8 cellular contexts compared by ENCODE assay signal in genomic region chr1:109790735-109791494, GRCh38. TPM values are rescaled to one million over a fixed set of nuclear protein-coding genes. Genes with fewer than 3 reads are reported as not detected.
A peak's percentile ranks its signal among the peaks of the same experiment; 100 is the strongest.
DNase-seq lines count a peak whose midpoint lies in the region; ATAC-seq, FAIRE-seq and TF ChIP-seq lines count a peak whose summit lies in the region.

No MANE protein-coding gene starts in this region.

- DNase-seq in A549 (ENCODE audit: low read depth in 1 of 2, low spot score in 1 of 2) (peak in 1 of 2 experiments; percentile 61), Karpas-422 (peak; percentile 71), nephron progenitor cell (no peak), tibial artery (peak; percentile 46 to 74), HT-29 (ENCODE audit: low spot score) (no peak)
- peak; percentile 66 to 72 for DNase-seq in activated CD4-positive, alpha-beta T cell treated with anti-CD3 and anti-CD28 coated beads, Interleukin-2, amount 50 U/mL, for 4 hours
- DNase-seq in effector memory CD8-positive, alpha-beta T cell: peak; percentile 70 to 74 (median 72)

- POLR2A ChIA-PET in A549 (lab: Yijun Ruan, JAX): interaction anchor here (1.0 kb wide), 1 partner anchor 9 kb away, joined by 3 read pairs; no protein-coding TSS in a partner anchor

- H3K36me3 Mint-ChIP-seq in effector memory CD8-positive, alpha-beta T cell (ENCODE audit: insufficient read depth): peaks cover 6% of the 10 kb centered on the region
- H3K36me3 Mint-ChIP-seq in nephron progenitor cell (ENCODE audit: low read depth): no peaks in the 10 kb centered on the region

- no peak overlapping the region for H3K9ac ChIP-seq in Karpas-422 (ENCODE audit: low read length)

- no peaks in the 10 kb centered on the region for H3K36me3 ChIP-seq in Karpas-422 (ENCODE audit: insufficient read depth, low read length)
- H3K36me3 ChIP-seq in tibial artery: no peaks in the 10 kb centered on the region

- no peak; a peak in 1 of 5 replicates for TF ChIP-seq RAD21 in A549 (conservative IDR thresholded peaks at IDR 0.05 in 1 of 2, IDR thresholded peaks at IDR 0.05 in 1 of 2)

- H3K4me3 ChIP-seq in A549 (no peak overlapping the region), Karpas-422 (ENCODE audit: low read length) (no peak overlapping the region), tibial artery (no peak overlapping the region)

- peak overlapping the region; percentile 92 for H3K27ac Mint-ChIP-seq in effector memory CD8-positive, alpha-beta T cell
- peak overlapping the region; percentile 66 for H3K27ac Mint-ChIP-seq in nephron progenitor cell

- H3K27me3 Mint-ChIP-seq in effector memory CD8-positive, alpha-beta T cell: no peaks in the 10 kb centered on the region
- H3K27me3 Mint-ChIP-seq in nephron progenitor cell (ENCODE audit: low read depth, poor library complexity): peaks cover 1% of the 10 kb centered on the region

- no peaks in the 10 kb centered on the region; the same call in 1 of the 2 replicates for H4K20me1 ChIP-seq in Karpas-422 (ENCODE audit: insufficient read depth, low read depth, low read length)

- no peak for TF ChIP-seq POLR2A in A549 (IDR thresholded peaks at IDR 0.05; ENCODE audit: low read length)

- H3K79me2 ChIP-seq in Karpas-422 (ENCODE audit: low read length): no peaks in the 10 kb centered on the region

- TF ChIP-seq CTCF in A549 (IDR thresholded peaks at IDR 0.05) (no peak), nephron progenitor cell (IDR thresholded peaks at IDR 0.05) (no peak), tibial artery (IDR thresholded peaks at IDR 0.05) (peak in 1 of 2 experiments; percentile 14)

- peaks cover 74% of the 10 kb centered on the region for H3K4me1 ChIP-seq in A549
- no peaks in the 10 kb centered on the region for H3K4me1 ChIP-seq in Karpas-422 (ENCODE audit: low read length)
- peaks cover 0 to 61% (median 31%) of the 10 kb centered on the region in 4 donors for H3K4me1 ChIP-seq in tibial artery

- H3K4me2 ChIP-seq in A549 (peak overlapping the region; percentile 86; the same call in 1 of the 3 replicates), Karpas-422 (ENCODE audit: low read depth, low read length, poor library complexity, severe bottlenecking) (no peak overlapping the region)

- peak overlapping the region; percentile 98 for H3K27ac ChIP-seq in A549
- H3K27ac ChIP-seq in Karpas-422 (ENCODE audit: low read length): no peak overlapping the region
- peak overlapping the region in 1 of 2 donors; percentile 1 for H3K27ac ChIP-seq in tibial artery

- no peaks in the 10 kb centered on the region for H3K9me2 ChIP-seq in Karpas-422 (replicated peaks; ENCODE audit: insufficient read depth, low read length)

- H3K9me3 ChIP-seq in A549 (no peaks in the 10 kb centered on the region), Karpas-422 (ENCODE audit: low read length) (no peaks in the 10 kb centered on the region), tibial artery (no peaks in the 10 kb centered on the region)

- H3K27me3 ChIP-seq in Karpas-422 (ENCODE audit: low read length): no peaks in the 10 kb centered on the region
- no peaks in the 10 kb centered on the region for H3K27me3 ChIP-seq in tibial artery

- ATAC-seq in A549: no peak
- ATAC-seq in GM19397 (IDR thresholded peaks at IDR 0.05; ENCODE audit: unreplicated experiment): peak; percentile 71
- peak; percentile 84 for ATAC-seq in effector memory CD8-positive, alpha-beta T cell (replicated peaks)

- TF ChIP-seq EP300 in A549 (IDR thresholded peaks at IDR 0.05): no peak

- intact Hi-C loops in tibial artery (cut with DNase I; ENCODE audit: low total_unique reads): loop anchor here (10.0 kb wide), 1 partner anchor 124 kb away; the partner anchor contains the start of gene CSF1

- no peaks in the 10 kb centered on the region for H3K9me3 Mint-ChIP-seq in effector memory CD8-positive, alpha-beta T cell
- no peaks in the 10 kb centered on the region for H3K9me3 Mint-ChIP-seq in nephron progenitor cell

- WGBS in A549 (ENCODE audit: missing lambda C conversion rate): 75% methylated on average over 9 of the region's 12 CpGs

- peaks cover 42 to 58% of the 10 kb centered on the region in 2 donors for H3K4me1 Mint-ChIP-seq in effector memory CD8-positive, alpha-beta T cell (ENCODE audit: low read depth in 2 of 2)
- H3K4me1 Mint-ChIP-seq in nephron progenitor cell: peaks cover 90% of the 10 kb centered on the region

- FAIRE-seq in A549 (lab: Jason Lieb, UNC): no peak

- CTCF ChIA-PET in A549 (lab: Yijun Ruan, JAX): interaction anchor here (1.0 to 28.1 kb wide), 10 partner anchors 9 to 189 kb away, joined by 3 to 969 read pairs (median 8); partner anchors contain the start of gene AHCYL1

- H2AFZ ChIP-seq in Karpas-422 (ENCODE audit: low read length): no peak overlapping the region

- peak overlapping the region; percentile 57 to 66 for H3K4me3 Mint-ChIP-seq in effector memory CD8-positive, alpha-beta T cell
- peak overlapping the region; percentile 11 for H3K4me3 Mint-ChIP-seq in nephron progenitor cell

TF ChIP-seq in A549, 52 proteins besides CTCF, POLR2A, EP300 and RAD21:
- no peak for TF ChIP-seq HMGXB4 (CRISPR knock-in tag; IDR thresholded peaks at IDR 0.05; ENCODE audit: borderline replicate concordance)
- no peak for TF ChIP-seq ZFP36 (IDR thresholded peaks at IDR 0.05; ENCODE audit: borderline replicate concordance, partially characterized antibody)
- no peak for TF ChIP-seq NPAS2 (CRISPR knock-in tag; IDR thresholded peaks at IDR 0.05; ENCODE audit: borderline replicate concordance)
- no peak for TF ChIP-seq HEYL (CRISPR knock-in tag; IDR thresholded peaks at IDR 0.05)
- no peak for TF ChIP-seq KDM5A (IDR thresholded peaks at IDR 0.05)

RNA-seq across cellular contexts. Expression of gene EPS8L3, which starts 27.2 kb away (rescaled TPM):
- polyA plus RNA-seq in A549 (2011; rRNA removed) (5.1 and 7.4 TPM in 2 replicates), A549 (2017; fragmentation: RNase III; extraction: RNeasy Plus Mini Kit Qiagen cat#74134 plus additional on column Dnase treatment) (1.4 to 3.3 TPM (median 2.4 TPM) in 3 replicates)
- 1.3 and 1.5 TPM in 2 replicates for polyA plus RNA-seq in A549 (2012; cell fraction: cytosol; rRNA removed)
- polyA plus RNA-seq in A549 (2012; cell fraction: nucleus; rRNA removed): 8.6 and 9.1 TPM in 2 replicates
- 7.1 and 7.4 TPM in 2 replicates for polyA minus RNA-seq in A549 (2011; rRNA and poly(A)+ RNA removed)
- total RNA-seq in Karpas-422 (2014; rRNA removed; shearing (Covaris generic); ENCODE audit: low replicate concordance): not detected in 2 replicates
- total RNA-seq in HT-29 (2014; rRNA removed; shearing (Covaris generic)): 107 and 120 TPM in 2 replicates

RNA-seq across cellular contexts. Expression of gene GSTM3, which starts 50.1 kb away (rescaled TPM):
- 55.7 and 67.6 TPM in 2 replicates for polyA plus RNA-seq in A549 (2011; rRNA removed)
- 29.1 and 30.9 TPM in 2 replicates for polyA plus RNA-seq in A549 (2012; cell fraction: cytosol; rRNA removed)
- 13.2 and 19.5 TPM in 2 replicates for polyA plus RNA-seq in A549 (2012; cell fraction: nucleus; rRNA removed)
- 39.8 to 44.1 TPM (median 43.0 TPM) in 3 replicates for polyA plus RNA-seq in A549 (2017; fragmentation: RNase III; extraction: RNeasy Plus Mini Kit Qiagen cat#74134 plus additional on column Dnase treatment)
- 15.9 and 18.2 TPM in 2 replicates for polyA minus RNA-seq in A549 (2011; rRNA and poly(A)+ RNA removed)
- not detected in 2 replicates for total RNA-seq in Karpas-422 (2014; rRNA removed; shearing (Covaris generic); ENCODE audit: low replicate concordance)
- not detected in 2 replicates for total RNA-seq in HT-29 (2014; rRNA removed; shearing (Covaris generic))

Comparison
In these comparisons a context has a peak if more than half of its experiments do, and no peak if none do; other contexts are left out.
1. ATAC-seq: peak in GM19397 (single experiment) and effector memory CD8-positive, alpha-beta T cell (single experiment); none in A549 (0 of 2).
2. DNase-seq: peak in Karpas-422 (single experiment), activated CD4-positive, alpha-beta T cell treated with anti-CD3 and anti-CD28 coated beads, Interleukin-2, amount 50 U/mL, for 4 hours (2 of 2), effector memory CD8-positive, alpha-beta T cell (3 of 3) and tibial artery (2 of 2); none in nephron progenitor cell (single experiment) and HT-29 (single experiment).
3. RNA of gene EPS8L3, which starts 27.2 kb away (total RNA-seq): 107 to 120 TPM in HT-29; not detected in Karpas-422; every median in the first group is over 100 times any median in the second.